Comparison of ENCODE assay signal across 9 cellular contexts in the genomic region with DNA sequence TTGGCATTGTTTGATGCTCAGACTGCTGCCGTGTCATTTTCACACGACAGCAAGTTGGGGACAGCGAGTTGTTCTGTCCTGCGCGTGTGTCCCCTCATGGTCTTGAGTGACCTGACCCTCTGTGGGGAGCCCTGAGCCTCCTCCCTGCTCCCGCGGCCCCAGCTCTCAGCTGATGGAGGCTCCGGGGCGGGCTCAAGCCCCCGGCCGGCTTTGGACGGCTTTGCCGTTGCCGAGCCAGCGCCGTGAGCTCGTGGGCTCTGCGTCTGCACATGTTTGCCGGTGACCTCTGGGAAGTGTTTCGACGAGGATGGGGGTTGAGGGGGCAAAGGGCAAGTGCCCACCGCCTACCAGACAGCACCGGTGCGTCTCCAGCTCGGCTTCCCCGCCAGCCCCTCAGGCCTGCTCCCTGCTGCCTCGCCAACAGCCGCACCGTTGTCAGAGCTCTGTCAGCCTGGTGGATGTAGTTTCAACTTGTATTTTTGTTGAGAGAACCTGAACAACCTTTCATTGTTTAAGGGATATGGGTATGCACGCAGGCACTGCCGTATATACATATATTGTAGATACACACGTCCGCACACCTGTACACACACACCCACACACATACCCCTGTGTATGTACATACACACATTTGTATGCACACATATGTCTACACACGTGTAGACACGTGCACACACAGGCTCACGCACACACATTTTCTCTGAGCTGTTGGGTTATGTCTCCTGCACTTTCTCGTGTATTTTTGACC. TPM values are rescaled to one million over a fixed set of nuclear protein-coding genes. Genes with fewer than 3 reads are reported as not detected.
DNase-seq lines count a peak whose midpoint lies in the region; ATAC-seq, FAIRE-seq and TF ChIP-seq lines count a peak whose summit lies in the region.
"Had no signal": no experiment of that assay in that cellular context is flagged by ENCODE, and none has a peak within 500 bp of the region (broad histone marks: within the 10 kb centered on the region; RNA-seq: fewer than 3 reads in every experiment).

No MANE protein-coding gene starts in this region.

- no peaks in the 10 kb centered on the region for H3K9me3 ChIP-seq in astrocyte (ENCODE audit: insufficient read depth, low read depth, low read length)
- no peaks in the 10 kb centered on the region for H3K9me3 ChIP-seq in naive thymus-derived CD4-positive, alpha-beta T cell (ENCODE audit: control insufficient read depth in 2 of 3, low read length in 3 of 3)
- no peaks in the 10 kb centered on the region for H3K9me3 ChIP-seq in aorta (ENCODE audit: control insufficient read depth, low read length)
- H3K9me3 ChIP-seq: MG63 had no signal

- H3K36me3 Mint-ChIP-seq in stimulated activated naive CD8-positive, alpha-beta T cell treated with anti-CD3 and anti-CD28 coated beads, Interleukin-15, Interleukin-2, amounts not matched to agents 100 ng/mL and 50 ng/mL, for 24 hours (ENCODE audit: low read depth): peaks cover 12% of the 10 kb centered on the region
- peaks cover 2% of the 10 kb centered on the region for H3K36me3 Mint-ChIP-seq in astrocyte (ENCODE audit: low read depth, unreplicated experiment)
- no peaks in the 10 kb centered on the region for H3K36me3 Mint-ChIP-seq in naive thymus-derived CD4-positive, alpha-beta T cell

- H3K27me3 Mint-ChIP-seq in stimulated activated naive CD8-positive, alpha-beta T cell treated with anti-CD3 and anti-CD28 coated beads, Interleukin-15, Interleukin-2, amounts not matched to agents 100 ng/mL and 50 ng/mL, for 24 hours: no peaks in the 10 kb centered on the region
- H3K27me3 Mint-ChIP-seq in astrocyte (ENCODE audit: low read depth, unreplicated experiment): peaks cover 26% of the 10 kb centered on the region
- H3K27me3 Mint-ChIP-seq in naive thymus-derived CD4-positive, alpha-beta T cell: peaks cover 0 to 6% (median 0%) of the 10 kb centered on the region in 5 donors

- no peaks in the 10 kb centered on the region for H4K20me1 ChIP-seq in astrocyte (ENCODE audit: insufficient read depth, low read length)

- H3K4me1 Mint-ChIP-seq in stimulated activated naive CD8-positive, alpha-beta T cell treated with anti-CD3 and anti-CD28 coated beads, Interleukin-15, Interleukin-2, amounts not matched to agents 100 ng/mL and 50 ng/mL, for 24 hours (ENCODE audit: low read depth): peaks cover 42% of the 10 kb centered on the region
- no peaks in the 10 kb centered on the region for H3K4me1 Mint-ChIP-seq in astrocyte (ENCODE audit: low read depth, unreplicated experiment)
- H3K4me1 Mint-ChIP-seq in naive thymus-derived CD4-positive, alpha-beta T cell: peaks cover 21 to 34% (median 29%) of the 10 kb centered on the region in 7 donors

- H3K27ac ChIP-seq in astrocyte (ENCODE audit: low read depth, low read length) (no peak overlapping the region), aorta (ENCODE audit: low read depth in 1 of 2, low read length in 2 of 2) (no peak overlapping the region)
- H3K27ac ChIP-seq in naive thymus-derived CD4-positive, alpha-beta T cell (ENCODE audit: low read depth, low read length): no peak overlapping the region

- no peaks in the 10 kb centered on the region for H3K9me3 Mint-ChIP-seq in stimulated activated naive CD8-positive, alpha-beta T cell treated with anti-CD3 and anti-CD28 coated beads, Interleukin-15, Interleukin-2, amounts not matched to agents 100 ng/mL and 50 ng/mL, for 24 hours
- H3K9me3 Mint-ChIP-seq in astrocyte (ENCODE audit: unreplicated experiment): no peaks in the 10 kb centered on the region
- peaks cover 0 to 2% (median 0%) of the 10 kb centered on the region in 11 donors for H3K9me3 Mint-ChIP-seq in naive thymus-derived CD4-positive, alpha-beta T cell

- peak overlapping the region; percentile 82 for H3K4me2 ChIP-seq in astrocyte (ENCODE audit: low read length)

- no peak for ATAC-seq in stimulated activated naive CD8-positive, alpha-beta T cell treated with anti-CD3 and anti-CD28 coated beads, Interleukin-15, Interleukin-2, amounts not matched to agents 100 U/mL and 50 U/mL, for 24 hours
- no peak for ATAC-seq in naive thymus-derived CD4-positive, alpha-beta T cell
- peak; percentile 12 for ATAC-seq in aorta (ENCODE audit: low FRiP score)

- no peaks in the 10 kb centered on the region for H3K4me1 ChIP-seq in astrocyte (ENCODE audit: insufficient read depth, low read length)
- peaks cover 20 to 28% of the 10 kb centered on the region in 2 donors for H3K4me1 ChIP-seq in naive thymus-derived CD4-positive, alpha-beta T cell (ENCODE audit: control insufficient read depth in 2 of 2, insufficient read depth in 2 of 2, low read length in 2 of 2)
- H3K4me1 ChIP-seq in aorta (ENCODE audit: control insufficient read depth in 1 of 2, insufficient read depth in 2 of 2, low read length in 2 of 2): no peaks in the 10 kb centered on the region

- peak overlapping the region; percentile 93 for H3K27ac Mint-ChIP-seq in stimulated activated naive CD8-positive, alpha-beta T cell treated with anti-CD3 and anti-CD28 coated beads, Interleukin-15, Interleukin-2, amounts not matched to agents 100 ng/mL and 50 ng/mL, for 24 hours
- no peak overlapping the region for H3K27ac Mint-ChIP-seq in astrocyte (ENCODE audit: unreplicated experiment)
- peak overlapping the region in 4 of 9 donors; percentile 2 to 79 (median 65) for H3K27ac Mint-ChIP-seq in naive thymus-derived CD4-positive, alpha-beta T cell

- CTCF ChIA-PET in naive thymus-derived CD4-positive, alpha-beta T cell (lab: Charles Lee): interaction anchor here (0.5 to 0.9 kb wide), 3 partner anchors 10 to 144 kb away, joined by 3 read pairs; no protein-coding TSS in a partner anchor

- no peak overlapping the region for H3K9ac ChIP-seq in astrocyte (ENCODE audit: low read length)

- POLR2A ChIA-PET in naive thymus-derived CD4-positive, alpha-beta T cell (lab: Charles Lee): interaction anchor here (0.6 to 1.0 kb wide), 2 partner anchors 24 to 129 kb away, joined by 3 read pairs; no protein-coding TSS in a partner anchor

- intact Hi-C loops in naive thymus-derived CD4-positive, alpha-beta T cell (cut with micrococcal nuclease): loop anchor here (1.0 to 5.0 kb wide), 3 partner anchors 14 to 40 kb away; no protein-coding TSS in a partner anchor
- intact Hi-C loops in aorta (cut with DNase I): no loop called here

- peaks cover 16% of the 10 kb centered on the region for H3K27me3 ChIP-seq in astrocyte (ENCODE audit: insufficient read depth, low read length)
- no peaks in the 10 kb centered on the region for H3K27me3 ChIP-seq in naive thymus-derived CD4-positive, alpha-beta T cell (ENCODE audit: control insufficient read depth in 2 of 2, insufficient read depth in 2 of 2, low read length in 2 of 2)
- H3K27me3 ChIP-seq in aorta (ENCODE audit: control insufficient read depth in 1 of 2, insufficient read depth in 2 of 2, low read length in 1 of 2): no peaks in the 10 kb centered on the region
- H3K27me3 ChIP-seq: MG63 had no signal

- H2AFZ ChIP-seq in astrocyte (ENCODE audit: low read depth, low read length): no peak overlapping the region

- DNase-seq in stimulated activated naive CD8-positive, alpha-beta T cell treated with anti-CD3 and anti-CD28 coated beads, Interleukin-15, Interleukin-2, amounts not matched to agents 100 U/mL and 50 U/mL, for 24 hours: no peak
- no peak for DNase-seq in astrocyte (ENCODE audit: low read depth)
- no peak for DNase-seq in naive thymus-derived CD4-positive, alpha-beta T cell
- peak; percentile 44 to 72 for DNase-seq in aorta
- DNase-seq in SKM-1 treated with dmso at 0.1 percent for 144 hours (lab: John Stamatoyannopoulos, UW; ENCODE audit: unreplicated experiment): no peak
- DNase-seq in stimulated activated CD4-positive, alpha-beta T cell treated with anti-CD3 and anti-CD28 coated beads, Interleukin-2, amount 100 ng/mL, for 48 hours: no peak
- DNase-seq in NCI-H510A treated with DMSO at 0.1 percent for 48 hours (lab: John Stamatoyannopoulos, UW): no peak

- no peaks in the 10 kb centered on the region for H3K36me3 ChIP-seq in astrocyte (ENCODE audit: insufficient read depth, low read length)
- H3K36me3 ChIP-seq in naive thymus-derived CD4-positive, alpha-beta T cell (ENCODE audit: control insufficient read depth in 2 of 3, insufficient read depth in 3 of 3, low read length in 3 of 3): no peaks in the 10 kb centered on the region
- H3K36me3 ChIP-seq in aorta (ENCODE audit: control insufficient read depth in 1 of 2, insufficient read depth in 2 of 2, low read length in 1 of 2): no peaks in the 10 kb centered on the region
- H3K36me3 ChIP-seq: MG63 had no signal

- FAIRE-seq in astrocyte (lab: Jason Lieb, UNC): no peak

- WGBS in aorta, 2 donors: 82 to 86% methylated on average over 37 of the region's 37 CpGs

- no peaks in the 10 kb centered on the region for H3K79me2 ChIP-seq in astrocyte (ENCODE audit: insufficient read depth, low read length)

- H3K4me3 Mint-ChIP-seq in stimulated activated naive CD8-positive, alpha-beta T cell treated with anti-CD3 and anti-CD28 coated beads, Interleukin-15, Interleukin-2, amounts not matched to agents 100 ng/mL and 50 ng/mL, for 24 hours: peak overlapping the region; percentile 74
- no peak overlapping the region for H3K4me3 Mint-ChIP-seq in astrocyte (ENCODE audit: unreplicated experiment)
- H3K4me3 Mint-ChIP-seq in naive thymus-derived CD4-positive, alpha-beta T cell: peak overlapping the region; percentile 16 to 85 (median 78)

- no peak for TF ChIP-seq CTCF in astrocyte (IDR thresholded peaks at IDR 0.05; ENCODE audit: insufficient read depth, low read depth, low read length)

- H3K4me3 ChIP-seq in astrocyte (ENCODE audit: insufficient read depth, low read depth, low read length): no peak overlapping the region
- H3K4me3 ChIP-seq in naive thymus-derived CD4-positive, alpha-beta T cell (ENCODE audit: low read length): peak overlapping the region; percentile 56
- no peak overlapping the region for H3K4me3 ChIP-seq in aorta (ENCODE audit: low read length in 2 of 2)

RNA-seq across cellular contexts. Expression of gene PDCD1, which starts 13.7 kb away (rescaled TPM):
- total RNA-seq in astrocyte (not detected in 2 replicates), aorta (under 1 TPM; 0.39 to 0.75 TPM)
- total RNA-seq in naive thymus-derived CD4-positive, alpha-beta T cell: 1 to 10 TPM in 2 of 5 experiments, under 1 TPM in 1, not detected in 2; 0.56 to 9.4 (median 1.1) TPM
- polyA plus RNA-seq in naive thymus-derived CD4-positive, alpha-beta T cell: under 1 TPM; 0.24 to 0.85 TPM
- polyA plus RNA-seq in aorta: not detected

RNA-seq across cellular contexts. Expression of gene RTP5, which starts 24.5 kb away (rescaled TPM):
- not detected in 2 replicates for total RNA-seq in astrocyte
- total RNA-seq in naive thymus-derived CD4-positive, alpha-beta T cell: under 1 TPM in 1 of 5 experiments, not detected in 4; 0.54 TPM
- not detected for polyA plus RNA-seq in naive thymus-derived CD4-positive, alpha-beta T cell
- total RNA-seq in aorta: not detected
- not detected for polyA plus RNA-seq in aorta

RNA-seq across cellular contexts. Expression of gene NEU4, which starts 36.0 kb away (rescaled TPM):
- total RNA-seq in astrocyte (0.09 and 0.22 TPM in 2 replicates), aorta (under 1 TPM in 1 of 2 donors, not detected in 1; 0.26 TPM)
- total RNA-seq in naive thymus-derived CD4-positive, alpha-beta T cell: 10 to 100 TPM in 1 of 5 experiments, 1 to 10 TPM in 2, not detected in 2; 1.1 to 13.9 (median 1.2) TPM
- polyA plus RNA-seq in naive thymus-derived CD4-positive, alpha-beta T cell: not detected
- polyA plus RNA-seq in aorta: 1 to 10 TPM in 1 of 2 donors, not detected in 1; 6.4 TPM

Comparison
In these comparisons a context has a peak if more than half of its experiments do, and no peak if none do; other contexts are left out.
1. DNase-seq: peak in aorta (2 of 2); none in stimulated activated naive CD8-positive, alpha-beta T cell treated with anti-CD3 and anti-CD28 coated beads, Interleukin-15, Interleukin-2, amounts not matched to agents 100 U/mL and 50 U/mL, for 24 hours (single experiment), astrocyte (single experiment), naive thymus-derived CD4-positive, alpha-beta T cell (0 of 9), SKM-1 treated with dmso at 0.1 percent for 144 hours (single experiment), stimulated activated CD4-positive, alpha-beta T cell treated with anti-CD3 and anti-CD28 coated beads, Interleukin-2, amount 100 ng/mL, for 48 hours (0 of 2) and NCI-H510A treated with DMSO at 0.1 percent for 48 hours (single experiment).
2. intact Hi-C loops: an anchor here in naive thymus-derived CD4-positive, alpha-beta T cell (1.0 to 5.0 kb wide); none called in aorta.